In the genomic region with DNA sequence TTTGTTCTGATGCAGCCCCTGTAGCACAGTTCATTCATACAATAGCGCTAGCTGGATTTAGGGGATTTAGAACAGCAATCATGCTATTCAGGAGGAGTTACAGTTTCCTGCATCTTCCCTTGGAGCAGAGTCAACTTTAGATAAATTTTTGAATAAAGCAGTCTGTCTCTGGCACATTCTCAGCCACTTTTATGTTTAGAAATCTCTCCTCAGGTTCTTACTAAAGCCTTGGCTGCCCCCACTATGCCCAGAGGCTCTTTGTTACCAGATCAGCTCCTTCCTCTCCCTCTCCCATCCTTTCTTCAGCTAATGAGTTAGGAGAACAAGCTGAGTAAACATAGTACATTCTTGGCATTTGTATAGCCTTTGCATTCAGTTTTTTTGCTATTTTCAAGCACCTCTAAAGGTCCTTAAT, we compare ENCODE assay signal across 27 cellular contexts. TPM values are rescaled to one million over a fixed set of nuclear protein-coding genes. Genes with fewer than 3 reads are reported as not detected.
DNase-seq lines count a peak whose midpoint lies in the region; ATAC-seq and TF ChIP-seq lines count a peak whose summit lies in the region.
"Had no signal": no experiment of that assay in that cellular context is flagged by ENCODE, and none has a peak within 500 bp of the region (broad histone marks: within the 10 kb centered on the region; RNA-seq: fewer than 3 reads in every experiment).

No MANE protein-coding gene starts in this region.

- H3K27me3 Mint-ChIP-seq in chondrocyte (ENCODE audit: low read depth), result no peaks in the 10 kb centered on the region

- no peaks in the 10 kb centered on the region for H3K9me3 ChIP-seq in cardiac muscle cell (ENCODE audit: low read depth)
- H3K9me3 ChIP-seq in right atrium auricular region, result no peaks in the 10 kb centered on the region
- H3K9me3 ChIP-seq in lower lobe of right lung, result no peaks in the 10 kb centered on the region
- H3K9me3 ChIP-seq: ascending aorta; BLaER1 treated with 17β-estradiol and CSF1 and Interleukin-3, amounts not matched to agents 10 nM and 100 nM; prostate gland had no signal

- intact Hi-C loops in lower lobe of right lung (cut with DNase I), result no loop called here

- H3K9me3 Mint-ChIP-seq in chondrocyte (ENCODE audit: low read depth), result no peaks in the 10 kb centered on the region
- H3K9me3 Mint-ChIP-seq: activated B cell treated with CpG ODN at 0.5 μM for 24 hours; activated naive CD4-positive, alpha-beta T cell treated with anti-CD3 and anti-CD28 coated beads for 36 hours; activated T-cell treated with anti-CD3 and anti-CD28 coated beads, Interleukin-2, amount 50 U/mL, for 24 hours; naive B cell had no signal

- H3K36me3 Mint-ChIP-seq in chondrocyte (ENCODE audit: low read depth), result no peaks in the 10 kb centered on the region
- H3K36me3 Mint-ChIP-seq: naive B cell had no signal

- H3K27me3 ChIP-seq in cardiac muscle cell (no peaks in the 10 kb centered on the region), right atrium auricular region (no peaks in the 10 kb centered on the region), lower lobe of right lung (ENCODE audit: low read depth) (no peaks in the 10 kb centered on the region)
- H3K27me3 ChIP-seq: ascending aorta; BLaER1 treated with 17β-estradiol and CSF1 and Interleukin-3, amounts not matched to agents 10 nM and 100 nM had no signal

- H3K4me3 ChIP-seq in cardiac muscle cell (no peak overlapping the region), right atrium auricular region (no peak overlapping the region), lower lobe of right lung (no peak overlapping the region)
- H3K4me3 ChIP-seq: ascending aorta; BLaER1 treated with 17β-estradiol and CSF1 and Interleukin-3, amounts not matched to agents 10 nM and 100 nM; prostate gland; skin epidermis had no signal

- H3K27ac ChIP-seq in cardiac muscle cell (peak overlapping the region; percentile 4), right atrium auricular region (no peak overlapping the region), lower lobe of right lung (no peak overlapping the region)
- H3K27ac ChIP-seq: ascending aorta; BLaER1 treated with 17β-estradiol and CSF1 and Interleukin-3, amounts not matched to agents 10 nM and 100 nM; prostate gland; skin epidermis had no signal

- ATAC-seq in lower lobe of right lung, result peak; percentile 37 to 71
- ATAC-seq: activated CD8-positive, alpha-beta T cell treated with anti-CD3 and anti-CD28 coated beads, Interleukin-2, amount 10 ng/mL, durations not matched to agents 7 days and 5 days; T-helper 17 cell had no signal

- peaks cover 13% of the 10 kb centered on the region for H3K4me1 Mint-ChIP-seq in chondrocyte (ENCODE audit: low read depth)
- H3K4me1 Mint-ChIP-seq: activated B cell treated with CpG ODN at 0.5 μM for 24 hours, naive B cell, T-helper 17 cell had no signal

- no peak for TF ChIP-seq CTCF in cardiac muscle cell (IDR thresholded peaks at IDR 0.05; ENCODE audit: low read depth, low read length)
- no peak for TF ChIP-seq CTCF in right atrium auricular region (IDR thresholded peaks at IDR 0.05)
- TF ChIP-seq CTCF in lower lobe of right lung (IDR thresholded peaks at IDR 0.05), result no peak
- TF ChIP-seq CTCF in chondrocyte (IDR thresholded peaks at IDR 0.05), result no peak

- H3K4me1 ChIP-seq in cardiac muscle cell (ENCODE audit: low read depth) (peaks cover 18% of the 10 kb centered on the region), right atrium auricular region (no peaks in the 10 kb centered on the region), lower lobe of right lung (no peaks in the 10 kb centered on the region)
- H3K4me1 ChIP-seq: ascending aorta; BLaER1 treated with 17β-estradiol and CSF1 and Interleukin-3, amounts not matched to agents 10 nM and 100 nM; prostate gland had no signal

- H3K27ac Mint-ChIP-seq in chondrocyte (ENCODE audit: unreplicated experiment), result no peak overlapping the region
- H3K27ac Mint-ChIP-seq: activated B cell treated with CpG ODN at 0.5 μM for 24 hours; activated CD8-positive, alpha-beta T cell treated with anti-CD3 and anti-CD28 coated beads, Interleukin-2, amount 10 ng/mL, durations not matched to agents 7 days and 5 days; activated naive CD4-positive, alpha-beta T cell treated with anti-CD3 and anti-CD28 coated beads for 36 hours; activated T-cell treated with anti-CD3 and anti-CD28 coated beads, Interleukin-2, amount 50 U/mL, for 24 hours; naive B cell; T-helper 17 cell had no signal

- H3K4me3 Mint-ChIP-seq in chondrocyte (ENCODE audit: unreplicated experiment), result no peak overlapping the region
- H3K4me3 Mint-ChIP-seq: activated B cell treated with CpG ODN at 0.5 μM for 24 hours; activated CD8-positive, alpha-beta T cell treated with anti-CD3 and anti-CD28 coated beads, Interleukin-2, amount 10 ng/mL, durations not matched to agents 7 days and 5 days; activated naive CD4-positive, alpha-beta T cell treated with anti-CD3 and anti-CD28 coated beads for 36 hours; activated T-cell treated with anti-CD3 and anti-CD28 coated beads, Interleukin-2, amount 50 U/mL, for 24 hours; naive B cell; T-helper 17 cell had no signal

- DNase-seq in cardiac muscle cell (ENCODE audit: low read depth in 1 of 2, low spot score in 1 of 2) (no peak), right atrium auricular region (ENCODE audit: low spot score) (no peak), amniotic epithelial cell (ENCODE audit: low read depth) (peak; percentile 55), lower lobe of right lung (no peak), chondrocyte (ENCODE audit: low spot score) (no peak), NCI-H128 (lab: John Stamatoyannopoulos, UW; ENCODE audit: unreplicated experiment) (no peak), C1 segment of cervical spinal cord (lab: John Stamatoyannopoulos, UW) (no peak), NCI-H146 treated with DMSO at 0.1 percent for 48 hours (lab: John Stamatoyannopoulos, UW; ENCODE audit: unreplicated experiment) (no peak)
- DNase-seq: activated B cell treated with CpG ODN at 0.5 μM for 24 hours; activated CD8-positive, alpha-beta T cell treated with anti-CD3 and anti-CD28 coated beads, Interleukin-2, amount 10 ng/mL, durations not matched to agents 7 days and 5 days; activated naive CD4-positive, alpha-beta T cell treated with anti-CD3 and anti-CD28 coated beads for 36 hours; activated T-cell treated with anti-CD3 and anti-CD28 coated beads, Interleukin-2, amount 50 U/mL, for 24 hours; DMS 273 treated with DMSO at 0.1 percent for 48 hours; hippocampal formation; islet precursor cell; KBM-7; naive B cell; NCI-H1048; NCI-H2081 treated with DMSO at 0.1 percent for 48 hours; stimulated activated CD4-positive, alpha-beta T cell treated with anti-CD3 and anti-CD28 coated beads, Interleukin-2, amount 100 ng/mL, for 48 hours; T-helper 17 cell had no signal

- H3K36me3 ChIP-seq in cardiac muscle cell, result no peaks in the 10 kb centered on the region
- H3K36me3 ChIP-seq in right atrium auricular region, result no peaks in the 10 kb centered on the region
- H3K36me3 ChIP-seq in lower lobe of right lung, result no peaks in the 10 kb centered on the region
- H3K36me3 ChIP-seq: ascending aorta; BLaER1 treated with 17β-estradiol and CSF1 and Interleukin-3, amounts not matched to agents 10 nM and 100 nM; prostate gland had no signal

RNA-seq across cellular contexts. Expression of a gene that starts 17.0 kb away (rescaled TPM):
- total RNA-seq in cardiac muscle cell (10.9 and 14.0 TPM in 2 replicates), right atrium auricular region (10 to 100 TPM; 14.8 to 15.8 TPM), lower lobe of right lung (22.8 TPM), chondrocyte (20.9 to 22.0 TPM (median 21.7 TPM) in 3 replicates)
- polyA plus RNA-seq in cardiac muscle cell, result 29.1 and 35.1 TPM in 2 replicates

RNA-seq across cellular contexts. Expression of a gene that starts 40.4 kb away (rescaled TPM):
- total RNA-seq in cardiac muscle cell, result 3.2 and 15.6 TPM in 2 replicates
- polyA plus RNA-seq in cardiac muscle cell, result 11.4 and 21.5 TPM in 2 replicates
- total RNA-seq in right atrium auricular region, result 10 to 100 TPM in 1 of 2 donors, 1 to 10 TPM in 1; 3.3 to 18.0 TPM
- not detected for total RNA-seq in lower lobe of right lung
- total RNA-seq in chondrocyte, result not detected in 3 replicates
- total RNA-seq: activated B cell treated with CpG ODN at 0.5 μM for 24 hours; activated CD8-positive, alpha-beta T cell treated with anti-CD3 and anti-CD28 coated beads, Interleukin-2, amount 10 ng/mL, durations not matched to agents 7 days and 5 days; activated naive CD4-positive, alpha-beta T cell treated with anti-CD3 and anti-CD28 coated beads for 36 hours; ascending aorta; fibroblast of villous mesenchyme; lung microvascular endothelial cell; T-helper 17 cell had no signal
